In genomic region chr11:116428638-116428975, GRCh38 we compare ENCODE assay signal across 24 cellular contexts.
"Had no signal": no experiment of that assay in that cellular context is flagged by ENCODE, and none has a peak within 500 bp of the region (broad histone marks: within the 10 kb centered on the region; RNA-seq: fewer than 3 reads in every experiment).

No MANE protein-coding gene starts in this region.

- H3K36me3 Mint-ChIP-seq: activated naive CD4-positive, alpha-beta T cell treated with anti-CD3 and anti-CD28 coated beads, Interleukin-2, amount 50 U/mL, for 24 hours; WTC11 had no signal

- H3K4me1 Mint-ChIP-seq: activated naive CD4-positive, alpha-beta T cell treated with anti-CD3 and anti-CD28 coated beads, Interleukin-2, amount 50 U/mL, for 24 hours; central memory CD8-positive, alpha-beta T cell had no signal

- H3K9me3 Mint-ChIP-seq: activated naive CD4-positive, alpha-beta T cell treated with anti-CD3 and anti-CD28 coated beads, Interleukin-2, amount 50 U/mL, for 24 hours; central memory CD8-positive, alpha-beta T cell; T-helper 2 cell treated with Interferon-gamma antibody and Interleukin-4, amounts not matched to agents 5 μg/mL and 100 μg/mL, for 36 hours; WTC11 had no signal

- ATAC-seq: activated CD8-positive, alpha-beta T cell treated with anti-CD3 and anti-CD28 coated beads, Interleukin-2, amount 10 ng/mL, durations not matched to agents 7 days and 5 days; Right ventricle myocardium inferior; WTC11 had no signal

- DNase-seq: activated CD4-positive, alpha-beta T cell treated with anti-CD3 and anti-CD28 coated beads for 48 hours; activated CD4-positive, alpha-beta T cell treated with anti-CD3 and anti-CD28 coated beads, Interleukin-2, amount 50 U/mL, for 4 hours; activated CD4-positive, CD25-positive, alpha-beta regulatory T cell treated with anti-CD3 and anti-CD28 coated beads, Interleukin-2, amount 50 U/mL, for 72 hours; activated CD8-positive, alpha-beta memory T cell treated with anti-CD3 and anti-CD28 coated beads, Interleukin-2, amount 50 U/mL, for 48 hours; activated CD8-positive, alpha-beta T cell treated with anti-CD3 and anti-CD28 coated beads, Interleukin-2, amount 10 ng/mL, durations not matched to agents 7 days and 5 days; activated effector memory CD4-positive, alpha-beta T cell treated with Interleukin-2 at 50 U/mL for 16 hours; activated naive CD4-positive, alpha-beta T cell; activated T-cell treated with anti-CD3 and anti-CD28 coated beads, Interleukin-2, amount 50 U/mL, for 1 hour; aorta; Kasumi-1; KBM-7; NCI-H2081 treated with DMSO at 0.1 percent for 48 hours; NCI-H226; NK-92 treated with Interleukin-12 subunit alpha and Interleukin-12 subunit beta, amount 100 ng/mL, for 24 hours; OCI-M1; RPMI8226; SW 1271 had no signal

- H3K27ac Mint-ChIP-seq: activated CD8-positive, alpha-beta T cell treated with anti-CD3 and anti-CD28 coated beads, Interleukin-2, amount 10 ng/mL, durations not matched to agents 7 days and 5 days; activated naive CD4-positive, alpha-beta T cell treated with anti-CD3 and anti-CD28 coated beads, Interleukin-2, amount 50 U/mL, for 24 hours; T-helper 2 cell treated with Interferon-gamma antibody and Interleukin-4, amounts not matched to agents 5 μg/mL and 100 μg/mL, for 36 hours had no signal

- H3K4me3 ChIP-seq: SK-N-MC had no signal

- H3K27ac ChIP-seq: SK-N-MC had no signal

- H3K4me3 Mint-ChIP-seq: activated CD8-positive, alpha-beta T cell treated with anti-CD3 and anti-CD28 coated beads, Interleukin-2, amount 10 ng/mL, durations not matched to agents 7 days and 5 days; activated naive CD4-positive, alpha-beta T cell treated with anti-CD3 and anti-CD28 coated beads, Interleukin-2, amount 50 U/mL, for 24 hours; central memory CD8-positive, alpha-beta T cell; T-helper 2 cell treated with Interferon-gamma antibody and Interleukin-4, amounts not matched to agents 5 μg/mL and 100 μg/mL, for 36 hours; WTC11 had no signal

- FAIRE-seq: bronchial epithelial cell had no signal
